1 cellular context compared by ENCODE assay signal in the genomic region with DNA sequence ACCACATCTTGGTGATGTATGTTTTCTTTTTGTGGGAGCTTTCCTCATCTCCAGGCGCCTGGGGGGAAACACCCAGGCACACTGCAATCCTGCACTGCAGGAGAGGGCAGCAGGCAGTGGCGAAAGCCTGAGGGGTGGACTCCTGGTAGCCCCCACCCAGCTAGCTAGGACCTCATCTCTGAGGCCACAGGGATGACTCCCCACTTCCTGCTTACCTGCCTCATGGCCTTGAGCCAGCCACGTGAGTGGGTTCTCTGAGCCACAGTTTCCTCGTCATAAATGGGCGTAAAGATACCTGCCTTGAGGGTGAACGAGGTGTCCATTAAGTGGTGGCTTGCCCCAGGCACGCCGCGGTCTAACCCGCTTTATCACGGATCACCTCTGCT.
TF ChIP-seq lines count a peak whose summit lies in the region.

No MANE protein-coding gene starts in this region.

TF ChIP-seq in WTC11, 78 proteins besides CTCF, POLR2A, EP300 and RAD21 (continued from another document):
- TF ChIP-seq ZNF317 (CRISPR knock-in tag; IDR thresholded peaks at IDR 0.05; ENCODE audit: borderline replicate concordance, low read depth): no peak
- no peak for TF ChIP-seq GABPB1 (CRISPR knock-in tag; IDR thresholded peaks at IDR 0.05)
- TF ChIP-seq OVOL2 (CRISPR knock-in tag; IDR thresholded peaks at IDR 0.05; ENCODE audit: borderline replicate concordance): no peak
- TF ChIP-seq ZBTB43 (CRISPR knock-in tag; IDR thresholded peaks at IDR 0.05): no peak
- no peak for TF ChIP-seq CBFB (CRISPR knock-in tag; IDR thresholded peaks at IDR 0.05; ENCODE audit: low read depth)
- TF ChIP-seq, protein P1, sequence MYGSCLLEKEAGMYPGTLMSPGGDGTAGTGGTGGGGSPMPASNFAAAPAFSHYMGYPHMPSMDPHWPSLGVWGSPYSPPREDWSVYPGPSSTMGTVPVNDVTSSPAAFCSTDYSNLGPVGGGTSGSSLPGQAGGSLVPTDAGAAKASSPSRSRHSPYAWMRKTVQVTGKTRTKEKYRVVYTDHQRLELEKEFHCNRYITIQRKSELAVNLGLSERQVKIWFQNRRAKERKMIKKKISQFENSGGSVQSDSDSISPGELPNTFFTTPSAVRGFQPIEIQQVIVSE (CRISPR knock-in tag; IDR thresholded peaks at IDR 0.05; ENCODE audit: borderline replicate concordance): no peak
- TF ChIP-seq ZNF121 (CRISPR knock-in tag; IDR thresholded peaks at IDR 0.05): no peak
- TF ChIP-seq NR2C2 (CRISPR knock-in tag; IDR thresholded peaks at IDR 0.05): no peak
- TF ChIP-seq, protein P2, sequence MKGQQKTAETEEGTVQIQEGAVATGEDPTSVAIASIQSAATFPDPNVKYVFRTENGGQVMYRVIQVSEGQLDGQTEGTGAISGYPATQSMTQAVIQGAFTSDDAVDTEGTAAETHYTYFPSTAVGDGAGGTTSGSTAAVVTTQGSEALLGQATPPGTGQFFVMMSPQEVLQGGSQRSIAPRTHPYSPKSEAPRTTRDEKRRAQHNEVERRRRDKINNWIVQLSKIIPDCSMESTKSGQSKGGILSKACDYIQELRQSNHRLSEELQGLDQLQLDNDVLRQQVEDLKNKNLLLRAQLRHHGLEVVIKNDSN (CRISPR knock-in tag; IDR thresholded peaks at IDR 0.05): no peak
- TF ChIP-seq SMAD3 (CRISPR knock-in tag; IDR thresholded peaks at IDR 0.05; ENCODE audit: borderline replicate concordance): no peak
